Comparison of ENCODE assay signal across 9 cellular contexts in genomic region chr5:50501510-50502209, GRCh38.
DNase-seq lines count a peak whose midpoint lies in the region; ATAC-seq lines count a peak whose summit lies in the region.
"Had no signal": no experiment of that assay in that cellular context is flagged by ENCODE, and none has a peak within 500 bp of the region (broad histone marks: within the 10 kb centered on the region; RNA-seq: fewer than 3 reads in every experiment).

No MANE protein-coding gene starts in this region.

- H3K4me3 Mint-ChIP-seq in immature natural killer cell: peak overlapping the region in 4 of 5 donors; percentile 18 to 52 (median 48)

- H3K27ac Mint-ChIP-seq in immature natural killer cell: peak overlapping the region; percentile 2 to 76 (median 24)

- DNase-seq in Jurkat, Clone E6-1 (ENCODE audit: low read depth, low spot score): peak; percentile 84
- DNase-seq in immature natural killer cell (no peak), AG20443 (ENCODE audit: low spot score) (no peak), SW 1271 (lab: John Stamatoyannopoulos, UW) (no peak)
- DNase-seq in stimulated activated CD8-positive, alpha-beta memory T cell treated with anti-CD3 and anti-CD28 coated beads, Interleukin-4, amount 100 ng/mL, for 48 hours: no peak
- no peak for DNase-seq in stimulated activated CD4-positive, alpha-beta T cell treated with anti-CD3 and anti-CD28 coated beads, Interleukin-4, amount 100 ng/mL, for 4 hours

- no peak overlapping the region; the same call in 1 of the 2 replicates for H3K4me3 ChIP-seq in Jurkat, Clone E6-1 (ENCODE audit: low read length)

- H3K36me3 Mint-ChIP-seq in immature natural killer cell: peaks cover 0 to 6% (median 0%) of the 10 kb centered on the region in 3 donors

- peak; percentile 99 for ATAC-seq in GM18502 (IDR thresholded peaks at IDR 0.05; ENCODE audit: poor library complexity, unreplicated experiment)
- ATAC-seq in GM21619 (IDR thresholded peaks at IDR 0.05; ENCODE audit: unreplicated experiment): peak; percentile 95
- ATAC-seq: HCT116 had no signal

- H3K4me1 Mint-ChIP-seq in immature natural killer cell: peaks cover 8 to 9% of the 10 kb centered on the region in 2 donors

- H3K27me3 Mint-ChIP-seq in immature natural killer cell (ENCODE audit: low read depth in 3 of 3): peaks cover 2 to 8% (median 3%) of the 10 kb centered on the region in 3 donors

- H3K9me3 Mint-ChIP-seq in immature natural killer cell: peaks cover 0 to 7% (median 0%) of the 10 kb centered on the region in 6 donors
